ENCODE assay signal across 8 cellular contexts in the genomic region with DNA sequence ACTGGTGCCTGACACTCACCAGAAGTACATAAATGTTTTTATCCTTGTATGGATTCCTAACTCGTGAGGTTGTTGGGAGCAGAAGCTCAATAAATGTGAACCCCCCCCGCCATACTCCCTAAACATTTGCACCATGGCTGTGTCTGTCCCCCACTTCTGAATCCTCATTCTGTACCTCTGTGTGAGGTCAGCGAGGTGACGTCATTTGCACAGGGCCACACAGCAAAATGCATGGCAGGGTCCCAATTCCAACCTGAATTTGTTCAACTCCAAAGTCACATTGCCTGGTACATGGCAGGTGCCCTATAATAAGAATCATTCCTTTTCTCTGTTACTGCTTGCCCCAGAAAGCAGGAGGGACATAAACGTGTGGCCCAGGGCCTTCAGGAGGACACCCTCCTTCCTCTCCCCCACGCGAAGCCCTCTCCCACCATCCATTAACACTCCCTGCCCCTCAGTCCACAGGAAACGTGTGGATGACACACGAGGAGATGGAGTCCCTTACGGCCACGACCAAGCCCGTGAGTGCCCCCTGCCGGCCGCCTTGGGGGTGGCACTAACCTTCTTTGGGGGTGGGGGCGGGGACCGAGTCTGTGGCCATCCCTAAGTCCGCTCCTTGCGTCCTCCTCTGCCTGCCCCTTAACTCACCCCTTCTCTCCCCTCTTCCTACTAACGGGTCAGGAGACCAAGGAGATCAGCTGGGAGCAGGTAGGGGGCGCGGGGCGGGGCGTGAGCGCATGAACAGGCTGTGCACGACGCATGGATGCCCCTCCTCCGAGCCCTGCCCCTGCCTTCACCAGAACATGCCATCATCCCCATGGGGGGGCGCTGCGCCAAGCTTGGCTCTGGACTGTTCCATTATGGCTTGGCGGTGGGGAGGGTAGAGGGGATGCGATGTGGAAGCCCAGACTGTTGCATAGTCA. TPM values are rescaled to one million over a fixed set of nuclear protein-coding genes. Genes with fewer than 3 reads are reported as not detected.
DNase-seq lines count a peak whose midpoint lies in the region; ATAC-seq and TF ChIP-seq lines count a peak whose summit lies in the region.

No MANE protein-coding gene starts in this region.

- H3K4me1 ChIP-seq in left lung: peaks cover 12 to 46% of the 10 kb centered on the region in 2 donors

- peak; percentile 27 for ATAC-seq in left lung
- no peak for ATAC-seq in GM18868 (IDR thresholded peaks at IDR 0.05; ENCODE audit: unreplicated experiment)
- ATAC-seq in HG02970 (IDR thresholded peaks at IDR 0.05; ENCODE audit: low FRiP score, unreplicated experiment): no peak

- H3K4me3 ChIP-seq in GM12865 (ENCODE audit: low read depth, low read length): no peak overlapping the region
- H3K4me3 ChIP-seq in left lung: no peak overlapping the region

- intact Hi-C loops in left lung (cut with DNase I): loop anchor here in 1 of 2 donors (5.0 kb wide), 1 partner anchor 48 kb away; no protein-coding TSS in a partner anchor

- peak; percentile 71 for DNase-seq in GM12865 (ENCODE audit: low read depth)
- peak; percentile 86 for DNase-seq in NCI-H1694 (lab: John Stamatoyannopoulos, UW)
- DNase-seq in activated CD4-positive, alpha-beta T cell treated with anti-CD3 and anti-CD28 coated beads for 48 hours: peak; percentile 91
- DNase-seq in dedifferentiated amniotic fluid mesenchymal stem cell (ENCODE audit: extremely low spot score): peak; percentile 42
- peak; percentile 71 to 94 for DNase-seq in left lung
- peak; percentile 84 for DNase-seq in stimulated activated CD4-positive, alpha-beta T cell treated with anti-CD3 and anti-CD28 coated beads, Interleukin-4, amount 100 ng/mL, for 24 hours

- TF ChIP-seq CTCF in GM12865 (IDR thresholded peaks at IDR 0.05; ENCODE audit: insufficient read depth, low read depth, low read length, missing control alignments) (peak; percentile 86), left lung (IDR thresholded peaks at IDR 0.05) (peak; percentile 78 to 94)

- H3K9me3 ChIP-seq in left lung: no peaks in the 10 kb centered on the region

- H3K27ac ChIP-seq in left lung: no peak overlapping the region

- H3K36me3 ChIP-seq in left lung: no peaks in the 10 kb centered on the region

- H3K27me3 ChIP-seq in left lung: peaks cover 0 to 46% of the 10 kb centered on the region in 2 donors

RNA-seq across cellular contexts. Expression of gene HRC, which starts 9.4 kb away (rescaled TPM):
- 1 to 10 TPM in 1 of 2 donors, under 1 TPM in 1; 0.26 to 1.5 TPM for total RNA-seq in left lung

RNA-seq across cellular contexts. Expression of gene TRPM4, which starts 11.8 kb away (rescaled TPM):
- 10 to 100 TPM; 32.5 to 61.7 TPM for total RNA-seq in left lung

RNA-seq across cellular contexts. Expression of gene PPFIA3, which starts 26.4 kb away (rescaled TPM):
- total RNA-seq in left lung: 1 to 10 TPM; 6.6 to 7.5 TPM

RNA-seq across cellular contexts. Expression of gene C19orf73, which starts 26.8 kb away (rescaled TPM):
- 1 to 10 TPM; 1.7 to 2.1 TPM for total RNA-seq in left lung

RNA-seq across cellular contexts. Expression of gene LIN7B, which starts 31.6 kb away (rescaled TPM):
- 1 to 10 TPM; 6.5 to 6.9 TPM for total RNA-seq in left lung
